Comparison of ENCODE assay signal across 14 cellular contexts in genomic region chr13:21219044-21219381, GRCh38. TPM values are rescaled to one million over a fixed set of nuclear protein-coding genes. Genes with fewer than 3 reads are reported as not detected.
DNase-seq lines count a peak whose midpoint lies in the region; ATAC-seq and TF ChIP-seq lines count a peak whose summit lies in the region.
"Had no signal": no experiment of that assay in that cellular context is flagged by ENCODE, and none has a peak within 500 bp of the region (broad histone marks: within the 10 kb centered on the region; RNA-seq: fewer than 3 reads in every experiment).

No MANE protein-coding gene starts in this region.

- peaks cover 8% of the 10 kb centered on the region for H3K27me3 Mint-ChIP-seq in activated CD4-positive, alpha-beta memory T cell treated with anti-CD3 and anti-CD28 coated beads for 36 hours
- H3K27me3 Mint-ChIP-seq in MCF 10A (ENCODE audit: insufficient read depth, unreplicated experiment): peaks cover 2% of the 10 kb centered on the region
- H3K27me3 Mint-ChIP-seq: dendritic cell treated with granulocyte-macrophage colony-stimulating factor and Interleukin-4, amounts not matched to agents 40 ng/mL and 50 ng/mL, for 4 days had no signal

- H3K27ac Mint-ChIP-seq in activated CD4-positive, alpha-beta memory T cell treated with anti-CD3 and anti-CD28 coated beads for 36 hours: no peak overlapping the region
- no peak overlapping the region for H3K27ac Mint-ChIP-seq in MCF 10A (ENCODE audit: low read depth, unreplicated experiment)
- H3K27ac Mint-ChIP-seq: dendritic cell treated with granulocyte-macrophage colony-stimulating factor and Interleukin-4, amounts not matched to agents 40 ng/mL and 50 ng/mL, for 4 days had no signal

- peak overlapping the region; percentile 86 for H3K27ac ChIP-seq in DND-41 (ENCODE audit: low read length)
- H3K27ac ChIP-seq: C4-2B had no signal

- H3K36me3 Mint-ChIP-seq in activated CD4-positive, alpha-beta memory T cell treated with anti-CD3 and anti-CD28 coated beads for 36 hours: no peaks in the 10 kb centered on the region
- H3K36me3 Mint-ChIP-seq in MCF 10A (ENCODE audit: insufficient read depth, unreplicated experiment): no peaks in the 10 kb centered on the region

- H2AFZ ChIP-seq in DND-41 (ENCODE audit: low read depth, low read length): peak overlapping the region; percentile 4; the same call in 1 of the 2 replicates

- peaks cover 16% of the 10 kb centered on the region for H3K4me1 Mint-ChIP-seq in activated CD4-positive, alpha-beta memory T cell treated with anti-CD3 and anti-CD28 coated beads for 36 hours (ENCODE audit: low read depth)
- no peaks in the 10 kb centered on the region for H3K4me1 Mint-ChIP-seq in MCF 10A (ENCODE audit: insufficient read depth, unreplicated experiment)

- no TSS peak for BruUV-seq in MCF 10A (replicated peaks; lab: Mats Ljungman, UMichigan)

- H3K4me1 ChIP-seq in DND-41 (ENCODE audit: insufficient read depth, low read length): peaks cover 60% of the 10 kb centered on the region

- H3K4me3 ChIP-seq in DND-41 (ENCODE audit: low read depth in 1 of 2, low read length in 2 of 2): peak overlapping the region in 1 of 2 experiments; percentile 42; a peak in 2 of 4 replicates

- peak overlapping the region; percentile 53 for H3K9ac ChIP-seq in DND-41 (ENCODE audit: low read depth, low read length)

- no peaks in the 10 kb centered on the region for H3K27me3 ChIP-seq in DND-41 (ENCODE audit: insufficient read depth, low read length, poor library complexity)

- H3K4me2 ChIP-seq in DND-41 (ENCODE audit: insufficient read depth, low read length): peak overlapping the region; percentile 57

- CTCF ChIA-PET in activated CD4-positive, alpha-beta memory T cell treated with anti-CD3 and anti-CD28 coated beads for 36 hours (lab: Charles Lee): interaction anchor here (0.8 to 1.5 kb wide), 3 partner anchors 9 to 78 kb away, joined by 3 to 7 read pairs (median 3); no protein-coding TSS in a partner anchor
- CTCF ChIA-PET in MCF 10A (lab: Yijun Ruan, JAX): interaction anchor here (0.7 kb wide), 2 partner anchors 8 to 420 kb away, joined by 3 read pairs; no protein-coding TSS in a partner anchor

- peak; percentile 77 for DNase-seq in DND-41
- DNase-seq in activated CD4-positive, alpha-beta memory T cell treated with anti-CD3 and anti-CD28 coated beads for 36 hours: peak; percentile 32
- no peak for DNase-seq in MCF 10A (ENCODE audit: unreplicated experiment)
- DNase-seq in dedifferentiated amniotic fluid mesenchymal stem cell (ENCODE audit: extremely low spot score): no peak
- DNase-seq in kidney glomerular epithelial cell (lab: John Stamatoyannopoulos, UW): no peak
- DNase-seq in KBM-7: no peak
- DNase-seq: aorta, NCI-H1417 treated with DMSO at 0.1 percent for 48 hours, NCI-H226, substantia nigra had no signal

- peaks cover 12% of the 10 kb centered on the region for H3K9me3 Mint-ChIP-seq in activated CD4-positive, alpha-beta memory T cell treated with anti-CD3 and anti-CD28 coated beads for 36 hours
- H3K9me3 Mint-ChIP-seq in MCF 10A (ENCODE audit: unreplicated experiment): peaks cover 12% of the 10 kb centered on the region

- H3K36me3 ChIP-seq in DND-41 (ENCODE audit: insufficient read depth, low read length): no peaks in the 10 kb centered on the region

- no peak overlapping the region for H3K4me3 Mint-ChIP-seq in activated CD4-positive, alpha-beta memory T cell treated with anti-CD3 and anti-CD28 coated beads for 36 hours
- no peak overlapping the region for H3K4me3 Mint-ChIP-seq in MCF 10A (ENCODE audit: unreplicated experiment)
- H3K4me3 Mint-ChIP-seq: dendritic cell treated with granulocyte-macrophage colony-stimulating factor and Interleukin-4, amounts not matched to agents 40 ng/mL and 50 ng/mL, for 4 days had no signal

- no peaks in the 10 kb centered on the region for H4K20me1 ChIP-seq in DND-41 (ENCODE audit: insufficient read depth, low read length)

- POLR2A ChIA-PET in activated CD4-positive, alpha-beta memory T cell treated with anti-CD3 and anti-CD28 coated beads for 36 hours (lab: Charles Lee): interaction anchor here (1.5 kb wide), 1 partner anchor 42 kb away, joined by 5 read pairs; the partner anchor contains the start of genes MRPL57 and SKA3
- POLR2A ChIA-PET in MCF 10A (lab: Yijun Ruan, JAX): no interaction called here

- ATAC-seq in DND-41 (ENCODE audit: insufficient read depth, low read depth) (peak; percentile 67), GM19324 (IDR thresholded peaks at IDR 0.05; ENCODE audit: low FRiP score, unreplicated experiment) (peak; percentile 48), HG03045 (IDR thresholded peaks at IDR 0.05; ENCODE audit: unreplicated experiment) (peak; percentile 53)

- TF ChIP-seq CTCF in DND-41 (IDR thresholded peaks at IDR 0.05; ENCODE audit: borderline replicate concordance, extremely low read depth, low read length, poor library complexity, severe bottlenecking) (no peak), MCF 10A (IDR thresholded peaks at IDR 0.05; ENCODE audit: unreplicated experiment) (no peak)

- peaks cover 7% of the 10 kb centered on the region for H3K9me3 ChIP-seq in DND-41 (ENCODE audit: insufficient read depth, low read length, severe bottlenecking)

- in situ Hi-C loops in KBM-7 (cut with MboI; ENCODE audit: low pct_unique_long_range_greater_than_20kb, low sequenced_read_pairs): no loop called here

- intact Hi-C loops in activated CD4-positive, alpha-beta memory T cell treated with anti-CD3 and anti-CD28 coated beads for 36 hours (cut with micrococcal nuclease): no loop called here
- intact Hi-C loops in MCF 10A (cut with micrococcal nuclease): no loop called here

- H3K79me2 ChIP-seq in DND-41 (ENCODE audit: insufficient read depth, low read length): peaks cover 4% of the 10 kb centered on the region; the same call in 1 of the 2 replicates

RNA-seq across cellular contexts. Expression of gene MRPL57, which starts 42.6 kb away (rescaled TPM):
- total RNA-seq in activated CD4-positive, alpha-beta memory T cell treated with anti-CD3 and anti-CD28 coated beads for 36 hours: 10 to 100 TPM; 20.8 to 23.1 TPM
- total RNA-seq in MCF 10A (2022): 16.8 and 20.8 TPM in 2 replicates

RNA-seq across cellular contexts. Expression of gene SKA3, which starts 42.7 kb away (rescaled TPM):
- total RNA-seq in activated CD4-positive, alpha-beta memory T cell treated with anti-CD3 and anti-CD28 coated beads for 36 hours: 10 to 100 TPM; 34.0 to 36.2 TPM
- 5.9 and 16.4 TPM in 2 replicates for total RNA-seq in MCF 10A (2022)

Comparison
In these comparisons a context has a peak if more than half of its experiments do, and no peak if none do; other contexts are left out.
1. DNase-seq: peak in DND-41 (single experiment) and activated CD4-positive, alpha-beta memory T cell treated with anti-CD3 and anti-CD28 coated beads for 36 hours (single experiment); none in MCF 10A (single experiment), dedifferentiated amniotic fluid mesenchymal stem cell (single experiment), kidney glomerular epithelial cell (single experiment) and KBM-7 (single experiment).
2. Peak in every context shown above with its lines, with median percentiles within 50 percentile points of each other: ATAC-seq.